In genomic region chr11:46237248-46238077, GRCh38 we compare ENCODE assay signal across 8 cellular contexts. TPM values are rescaled to one million over a fixed set of nuclear protein-coding genes. Genes with fewer than 3 reads are reported as not detected.
DNase-seq lines count a peak whose midpoint lies in the region; TF ChIP-seq lines count a peak whose summit lies in the region.

No MANE protein-coding gene starts in this region.

- peak overlapping the region; percentile 59 for H2AFZ ChIP-seq in osteoblast (ENCODE audit: low read length)

- CTCF ChIA-PET in RWPE1 (lab: Yijun Ruan, JAX) = interaction anchor here (0.6 to 4.0 kb wide), 5 partner anchors 9 to 233 kb away, joined by 3 to 35 read pairs (median 3); partner anchors contain the start of gene DGKZ

- H4K20me1 ChIP-seq in osteoblast (ENCODE audit: insufficient read depth, low read length) = no peaks in the 10 kb centered on the region

- no peaks in the 10 kb centered on the region for H3K79me2 ChIP-seq in osteoblast (ENCODE audit: insufficient read depth, low read length)

- TF ChIP-seq CTCF in RWPE1 (conservative IDR thresholded peaks at IDR 0.05; ENCODE audit: low read depth) (no peak), osteoblast (IDR thresholded peaks at IDR 0.05; ENCODE audit: extremely low read depth, low read depth, low read length) (no peak)

- POLR2A ChIA-PET in RWPE1 (lab: Yijun Ruan, JAX; ENCODE audit: low non-redundant PET) = interaction anchor here (0.6 kb wide), 1 partner anchor 117 kb away, joined by 4 read pairs; no protein-coding TSS in a partner anchor

- DNase-seq in DMS 273 (lab: John Stamatoyannopoulos, UW; ENCODE audit: unreplicated experiment) (peak; percentile 60), DMS 273 treated with DMSO at 0.1 percent for 48 hours (lab: John Stamatoyannopoulos, UW) (no peak), RWPE1 (ENCODE audit: low spot score) (peak; percentile 88), germinal center (ENCODE audit: low spot score) (peak; percentile 44), osteoblast (ENCODE audit: insufficient read length, low spot score, missing footprints) (peak; percentile 96), ureter (ENCODE audit: low spot score) (peak; percentile 68), NCI-H187 treated with DMSO at 0.1 percent for 48 hours (lab: John Stamatoyannopoulos, UW) (no peak)
- DNase-seq in activated gamma-delta T cell treated with anti-CD3 and anti-CD28 coated beads, Interleukin-2, amount 50 U/mL, for 16 hours (ENCODE audit: low read depth) = peak; percentile 17

- H3K4me2 ChIP-seq in osteoblast (ENCODE audit: insufficient read depth, low read length) = peak overlapping the region; percentile 96

- H3K27ac ChIP-seq in RWPE1 = peak overlapping the region; percentile 98
- H3K27ac ChIP-seq in osteoblast (ENCODE audit: low read depth, low read length) = peak overlapping the region; percentile 87

- peaks cover 26% of the 10 kb centered on the region for H3K4me1 ChIP-seq in osteoblast (ENCODE audit: insufficient read depth, low read length)

- H3K36me3 ChIP-seq in osteoblast (ENCODE audit: insufficient read depth, low read length) = no peaks in the 10 kb centered on the region

- H3K4me3 ChIP-seq in osteoblast (ENCODE audit: insufficient read depth, low read length) = peak overlapping the region; percentile 76

- no peaks in the 10 kb centered on the region for H3K27me3 ChIP-seq in osteoblast (ENCODE audit: insufficient read depth, low read length)

- no peaks in the 10 kb centered on the region for H3K9me3 ChIP-seq in osteoblast (ENCODE audit: low read depth, low read length)

RNA-seq across cellular contexts. Expression of gene CREB3L1, which starts 40.0 kb away (rescaled TPM):
- total RNA-seq in osteoblast = 30.1 and 33.3 TPM in 2 replicates
- 39.6 TPM for total RNA-seq in ureter

Comparison
In these comparisons a context has a peak if more than half of its experiments do, and no peak if none do; other contexts are left out.
1. DNase-seq: peak in DMS 273 (single experiment), RWPE1 (single experiment), activated gamma-delta T cell treated with anti-CD3 and anti-CD28 coated beads, Interleukin-2, amount 50 U/mL, for 16 hours (single experiment), germinal center (single experiment), osteoblast (single experiment) and ureter (single experiment); none in DMS 273 treated with DMSO at 0.1 percent for 48 hours (single experiment) and NCI-H187 treated with DMSO at 0.1 percent for 48 hours (single experiment).